Comparison of ENCODE assay signal across 26 cellular contexts in the genomic region with DNA sequence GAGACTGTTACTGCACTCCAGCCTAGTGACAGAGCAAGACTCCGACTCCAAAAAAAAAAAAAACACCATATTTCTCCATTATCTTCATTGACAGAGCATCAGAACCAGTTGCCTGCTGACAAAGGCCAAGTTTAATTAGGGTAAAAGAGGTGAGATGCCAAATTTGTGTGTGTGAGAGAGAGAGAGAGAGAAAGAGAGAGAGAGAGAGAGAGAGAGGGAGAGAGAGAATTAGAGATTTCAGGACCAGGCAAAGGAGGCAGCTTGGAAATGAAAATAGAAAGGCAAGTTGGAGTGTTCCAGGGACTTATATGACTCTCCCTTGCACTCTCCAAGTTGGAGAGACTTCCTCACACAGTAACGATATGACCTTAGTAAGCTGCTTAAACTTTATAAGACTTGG.
"Had no signal": no experiment of that assay in that cellular context is flagged by ENCODE, and none has a peak within 500 bp of the region (broad histone marks: within the 10 kb centered on the region; RNA-seq: fewer than 3 reads in every experiment).

No MANE protein-coding gene starts in this region.

- H3K36me3 ChIP-seq: heart right ventricle, left lung, lower lobe of right lung, spleen, thoracic aorta had no signal

- H3K36me3 Mint-ChIP-seq: activated naive CD4-positive, alpha-beta T cell treated with anti-CD3 and anti-CD28 coated beads, Interleukin-2, amount 50 U/mL, for 72 hours; natural killer cell treated with Interleukin-12 subunit alpha and Interleukin-12 subunit beta and Interleukin-15 and Interleukin-18, amount 100 ng/mL, for 72 hours had no signal

- FAIRE-seq: urothelium cell line had no signal

- H3K4me3 ChIP-seq: coronary artery, dorsolateral prefrontal cortex, heart right ventricle, left lung, lower lobe of right lung, mucosa of descending colon, spleen, thoracic aorta had no signal

- H3K27ac ChIP-seq: coronary artery, dorsolateral prefrontal cortex, heart right ventricle, left lung, lower lobe of right lung, spleen, thoracic aorta had no signal

- H3K27me3 Mint-ChIP-seq: activated CD4-positive, alpha-beta T cell treated with anti-CD3 and anti-CD28 coated beads for 36 hours; activated CD8-positive, alpha-beta memory T cell treated with anti-CD3 and anti-CD28 coated beads, Interleukin-2, amount 10 ng/mL, durations not matched to agents 7 days and 5 days; natural killer cell treated with Interleukin-12 subunit alpha and Interleukin-12 subunit beta and Interleukin-15 and Interleukin-18, amount 100 ng/mL, for 72 hours; stimulated activated naive CD8-positive, alpha-beta T cell treated with anti-CD3 and anti-CD28 coated beads, Interleukin-15, Interleukin-2, amounts not matched to agents 100 ng/mL and 50 ng/mL, for 24 hours had no signal

- H3K4me1 ChIP-seq: left lung, lower lobe of right lung, spleen had no signal

- H3K27me3 ChIP-seq: dorsolateral prefrontal cortex, heart right ventricle, left lung, spleen had no signal

- ATAC-seq: activated CD8-positive, alpha-beta memory T cell treated with anti-CD3 and anti-CD28 coated beads, Interleukin-2, amount 10 ng/mL, durations not matched to agents 7 days and 5 days; activated CD8-positive, alpha-beta T cell treated with anti-CD3 and anti-CD28 coated beads, Interleukin-2, amount 10 ng/mL, durations not matched to agents 7 days and 5 days; heart right ventricle; left lung; lower lobe of right lung; mucosa of descending colon; natural killer cell treated with Interleukin-12 subunit alpha and Interleukin-12 subunit beta and Interleukin-15 and Interleukin-18, amount 100 ng/mL, for 72 hours; right cardiac atrium had no signal

- H3K9me3 Mint-ChIP-seq: activated T-helper 2 cell treated with anti-CD3 and anti-CD28 coated beads, Interferon-gamma antibody, Interleukin-2, Interleukin-4, amounts not matched to agents 10 μg/mL and 5 μg/mL and 100 μg/mL, durations not matched to agents 14 hours and 24 hours and 36 hours; natural killer cell treated with Interleukin-12 subunit alpha and Interleukin-12 subunit beta and Interleukin-15 and Interleukin-18, amount 100 ng/mL, for 72 hours had no signal

- H3K27ac Mint-ChIP-seq: activated CD8-positive, alpha-beta memory T cell treated with anti-CD3 and anti-CD28 coated beads, Interleukin-2, amount 10 ng/mL, durations not matched to agents 7 days and 5 days; activated CD8-positive, alpha-beta T cell treated with anti-CD3 and anti-CD28 coated beads, Interleukin-2, amount 10 ng/mL, durations not matched to agents 7 days and 5 days; activated naive CD4-positive, alpha-beta T cell treated with anti-CD3 and anti-CD28 coated beads, Interleukin-2, amount 50 U/mL, for 72 hours; activated T-helper 2 cell treated with anti-CD3 and anti-CD28 coated beads, Interferon-gamma antibody, Interleukin-2, Interleukin-4, amounts not matched to agents 10 μg/mL and 5 μg/mL and 100 μg/mL, durations not matched to agents 14 hours and 24 hours and 36 hours; natural killer cell treated with Interleukin-12 subunit alpha and Interleukin-12 subunit beta and Interleukin-15 and Interleukin-18, amount 100 ng/mL, for 72 hours; stimulated activated naive CD8-positive, alpha-beta T cell treated with anti-CD3 and anti-CD28 coated beads, Interleukin-15, Interleukin-2, amounts not matched to agents 100 ng/mL and 50 ng/mL, for 24 hours had no signal

- H3K4me3 Mint-ChIP-seq: activated CD4-positive, alpha-beta T cell treated with anti-CD3 and anti-CD28 coated beads for 36 hours; activated CD8-positive, alpha-beta memory T cell treated with anti-CD3 and anti-CD28 coated beads, Interleukin-2, amount 10 ng/mL, durations not matched to agents 7 days and 5 days; activated CD8-positive, alpha-beta T cell treated with anti-CD3 and anti-CD28 coated beads, Interleukin-2, amount 10 ng/mL, durations not matched to agents 7 days and 5 days; natural killer cell treated with Interleukin-12 subunit alpha and Interleukin-12 subunit beta and Interleukin-15 and Interleukin-18, amount 100 ng/mL, for 72 hours; stimulated activated naive CD8-positive, alpha-beta T cell treated with anti-CD3 and anti-CD28 coated beads, Interleukin-15, Interleukin-2, amounts not matched to agents 100 ng/mL and 50 ng/mL, for 24 hours had no signal

- DNase-seq: activated CD4-positive, CD25-positive, alpha-beta regulatory T cell; activated CD8-positive, alpha-beta memory T cell treated with anti-CD3 and anti-CD28 coated beads, Interleukin-2, amount 10 ng/mL, durations not matched to agents 7 days and 5 days; activated CD8-positive, alpha-beta T cell treated with anti-CD3 and anti-CD28 coated beads, Interleukin-2, amount 10 ng/mL, durations not matched to agents 7 days and 5 days; activated T-cell treated with anti-CD3 and anti-CD28 coated beads, Interleukin-2, amount 50 U/mL, for 48 hours; cerebellar nuclear complex; dorsolateral prefrontal cortex; effector memory CD4-positive, alpha-beta T cell; foreskin melanocyte; heart right ventricle; left lung; lower lobe of right lung; mesendoderm; mucosa of descending colon; posterior cingulate gyrus; right cardiac atrium; spleen; stimulated activated CD4-positive, alpha-beta T cell treated with anti-CD3 and anti-CD28 coated beads, Interleukin-2, amount 100 ng/mL, for 48 hours; trophoblast cell had no signal

- H3K9me3 ChIP-seq: heart right ventricle, left lung, lower lobe of right lung, mucosa of descending colon, thoracic aorta had no signal
